ENCODE assay signal across 9 cellular contexts in the genomic region with DNA sequence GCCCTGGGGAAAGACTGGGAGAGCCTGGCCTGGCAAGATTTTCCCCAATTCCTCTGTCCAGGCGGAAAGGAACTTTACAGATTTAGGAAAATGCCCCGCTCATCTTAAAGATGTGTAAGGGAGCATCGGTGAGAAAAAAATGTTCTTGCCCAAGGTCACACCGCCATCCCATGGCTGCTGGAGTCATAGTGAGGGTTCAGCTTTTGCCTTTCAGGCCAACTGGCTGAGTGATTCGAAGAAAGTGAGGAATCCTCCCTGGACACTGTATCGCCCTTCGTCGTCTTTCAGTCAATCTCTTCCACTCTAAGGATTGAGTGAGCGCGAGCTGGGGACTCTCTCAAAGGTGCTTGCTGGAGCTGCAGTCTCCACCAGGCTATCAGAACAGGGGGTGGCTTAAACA. TPM values are rescaled to one million over a fixed set of nuclear protein-coding genes. Genes with fewer than 3 reads are reported as not detected.
DNase-seq lines count a peak whose midpoint lies in the region; TF ChIP-seq lines count a peak whose summit lies in the region.
"Had no signal": no experiment of that assay in that cellular context is flagged by ENCODE, and none has a peak within 500 bp of the region (broad histone marks: within the 10 kb centered on the region; RNA-seq: fewer than 3 reads in every experiment).

No MANE protein-coding gene starts in this region.

- no peaks in the 10 kb centered on the region for H3K9me3 Mint-ChIP-seq in activated CD4-positive, alpha-beta T cell treated with anti-CD3 and anti-CD28 coated beads, Interleukin-2, amount 10 ng/mL, durations not matched to agents 24 days and 14 days
- H3K9me3 Mint-ChIP-seq: activated naive CD4-positive, alpha-beta T cell treated with anti-CD3 and anti-CD28 coated beads, Interleukin-2, amount 50 U/mL, for 72 hours had no signal

- peaks cover 56% of the 10 kb centered on the region for H3K27me3 Mint-ChIP-seq in activated CD4-positive, alpha-beta T cell treated with anti-CD3 and anti-CD28 coated beads, Interleukin-2, amount 10 ng/mL, durations not matched to agents 24 days and 14 days

- peak; percentile 10 for TF ChIP-seq CTCF in fibroblast of the aortic adventitia (IDR thresholded peaks at IDR 0.05; ENCODE audit: insufficient read depth, low read length)

- DNase-seq in activated CD4-positive, alpha-beta T cell treated with anti-CD3 and anti-CD28 coated beads, Interleukin-2, amount 10 ng/mL, durations not matched to agents 24 days and 14 days: no peak
- DNase-seq in activated CD4-positive, alpha-beta T cell treated with anti-CD3 and anti-CD28 coated beads for 4 hours: no peak
- DNase-seq in NOMO-1 treated with DMSO at 0.1 percent for 48 hours (lab: John Stamatoyannopoulos, UW; ENCODE audit: unreplicated experiment) (peak; percentile 21), fibroblast of the aortic adventitia (ENCODE audit: low read depth) (peak; percentile 10), pons (ENCODE audit: low spot score) (peak; percentile 24), AG08396 (ENCODE audit: low spot score) (no peak), NCI-H82 treated with DMSO at 0.1 percent for 48 hours (lab: John Stamatoyannopoulos, UW; ENCODE audit: unreplicated experiment) (no peak)
- no peak for DNase-seq in activated CD8-positive, alpha-beta memory T cell treated with anti-CD3 and anti-CD28 coated beads for 24 hours

- no peaks in the 10 kb centered on the region for H3K36me3 Mint-ChIP-seq in activated CD4-positive, alpha-beta T cell treated with anti-CD3 and anti-CD28 coated beads, Interleukin-2, amount 10 ng/mL, durations not matched to agents 24 days and 14 days (ENCODE audit: low read depth)

- peak overlapping the region; percentile 50 for H3K4me3 ChIP-seq in fibroblast of the aortic adventitia (ENCODE audit: low read depth, low read length)

- H3K4me3 Mint-ChIP-seq in activated CD4-positive, alpha-beta T cell treated with anti-CD3 and anti-CD28 coated beads, Interleukin-2, amount 10 ng/mL, durations not matched to agents 24 days and 14 days: peak overlapping the region; percentile 12

- H3K4me1 Mint-ChIP-seq in activated CD4-positive, alpha-beta T cell treated with anti-CD3 and anti-CD28 coated beads, Interleukin-2, amount 10 ng/mL, durations not matched to agents 24 days and 14 days: no peaks in the 10 kb centered on the region

- no peak overlapping the region for H3K27ac Mint-ChIP-seq in activated CD4-positive, alpha-beta T cell treated with anti-CD3 and anti-CD28 coated beads, Interleukin-2, amount 10 ng/mL, durations not matched to agents 24 days and 14 days
- H3K27ac Mint-ChIP-seq: activated naive CD4-positive, alpha-beta T cell treated with anti-CD3 and anti-CD28 coated beads, Interleukin-2, amount 50 U/mL, for 72 hours had no signal

- intact Hi-C loops in activated CD4-positive, alpha-beta T cell treated with anti-CD3 and anti-CD28 coated beads, Interleukin-2, amount 10 ng/mL, durations not matched to agents 24 days and 14 days (cut with micrococcal nuclease): no loop called here

RNA-seq across cellular contexts. Expression of gene WFDC2, which starts 1.4 kb away (rescaled TPM):
- total RNA-seq in activated CD4-positive, alpha-beta T cell treated with anti-CD3 and anti-CD28 coated beads, Interleukin-2, amount 10 ng/mL, durations not matched to agents 24 days and 14 days: not detected in 2 replicates
- not detected in 2 replicates for total RNA-seq in fibroblast of the aortic adventitia (ENCODE audit: low replicate concordance)

RNA-seq across cellular contexts. Expression of gene SPINT3, which starts 44.5 kb away (rescaled TPM):
- not detected in 2 replicates for total RNA-seq in activated CD4-positive, alpha-beta T cell treated with anti-CD3 and anti-CD28 coated beads, Interleukin-2, amount 10 ng/mL, durations not matched to agents 24 days and 14 days
- total RNA-seq in fibroblast of the aortic adventitia (ENCODE audit: low replicate concordance): not detected in 2 replicates
- total RNA-seq: activated naive CD4-positive, alpha-beta T cell treated with anti-CD3 and anti-CD28 coated beads, Interleukin-2, amount 50 U/mL, for 72 hours had no signal

RNA-seq across cellular contexts. Expression of gene PIGT, which starts 55.0 kb away (rescaled TPM):
- 84.7 and 86.6 TPM in 2 replicates for total RNA-seq in activated CD4-positive, alpha-beta T cell treated with anti-CD3 and anti-CD28 coated beads, Interleukin-2, amount 10 ng/mL, durations not matched to agents 24 days and 14 days
- 19.9 and 67.4 TPM in 2 replicates for total RNA-seq in fibroblast of the aortic adventitia (ENCODE audit: low replicate concordance)

Comparison
In these comparisons a context has a peak if more than half of its experiments do, and no peak if none do; other contexts are left out.
1. DNase-seq: peak in NOMO-1 treated with DMSO at 0.1 percent for 48 hours (single experiment), fibroblast of the aortic adventitia (single experiment) and pons (single experiment); none in activated CD4-positive, alpha-beta T cell treated with anti-CD3 and anti-CD28 coated beads, Interleukin-2, amount 10 ng/mL, durations not matched to agents 24 days and 14 days (single experiment), activated CD4-positive, alpha-beta T cell treated with anti-CD3 and anti-CD28 coated beads for 4 hours (0 of 2), AG08396 (single experiment), NCI-H82 treated with DMSO at 0.1 percent for 48 hours (single experiment) and activated CD8-positive, alpha-beta memory T cell treated with anti-CD3 and anti-CD28 coated beads for 24 hours (single experiment).